Comparison of ENCODE assay signal across 19 cellular contexts in genomic region chr12:77796775-77797174, GRCh38. TPM values are rescaled to one million over a fixed set of nuclear protein-coding genes. Genes with fewer than 3 reads are reported as not detected.
DNase-seq lines count a peak whose midpoint lies in the region; ATAC-seq and TF ChIP-seq lines count a peak whose summit lies in the region.
"Had no signal": no experiment of that assay in that cellular context is flagged by ENCODE, and none has a peak within 500 bp of the region (broad histone marks: within the 10 kb centered on the region; RNA-seq: fewer than 3 reads in every experiment).

No MANE protein-coding gene starts in this region.

- ATAC-seq in SK-N-SH treated with all-trans-retinoic acid at 6 μM for 48 hours: peak; percentile 59
- ATAC-seq: mucosa of descending colon had no signal

- no peak overlapping the region for H2AFZ ChIP-seq in fibroblast of lung (ENCODE audit: low read length)

- no peak overlapping the region for H3K9ac ChIP-seq in fibroblast of lung (ENCODE audit: insufficient read depth, low read length)

- H3K9me3 ChIP-seq in fibroblast of lung (ENCODE audit: control insufficient read depth, insufficient read depth, low read depth, low read length): no peaks in the 10 kb centered on the region
- H3K9me3 ChIP-seq: mucosa of descending colon, tibial artery had no signal

- no peak overlapping the region for H3K27ac ChIP-seq in fibroblast of lung (ENCODE audit: insufficient read depth, low read length)
- H3K27ac ChIP-seq: tibial artery had no signal

- H4K20me1 ChIP-seq in fibroblast of lung (ENCODE audit: control insufficient read depth, extremely low read depth, insufficient read depth, low read length): no peaks in the 10 kb centered on the region

- no peak overlapping the region for H3K4me2 ChIP-seq in fibroblast of lung (ENCODE audit: extremely low read depth, insufficient read depth, low read length)

- no peak for TF ChIP-seq CTCF in fibroblast of lung (conservative IDR thresholded peaks at IDR 0.05 in 1 of 2, IDR thresholded peaks at IDR 0.05 in 1 of 2; ENCODE audit: low read depth in 1 of 2, low read length in 2 of 2)

- H3K27me3 ChIP-seq in fibroblast of lung (ENCODE audit: control insufficient read depth, insufficient read depth, low read length): no peaks in the 10 kb centered on the region
- H3K27me3 ChIP-seq: tibial artery had no signal

- H3K4me3 ChIP-seq in fibroblast of lung (replicated peaks in 1 of 4; ENCODE audit: control extremely low read depth in 1 of 4, insufficient read depth in 1 of 4, low read depth in 3 of 4, low read length in 4 of 4) (no peak overlapping the region), skeletal muscle cell (ENCODE audit: low read depth, low read length) (no peak overlapping the region)
- H3K4me3 ChIP-seq: mucosa of descending colon, tibial artery had no signal

- no peaks in the 10 kb centered on the region for H3K79me2 ChIP-seq in fibroblast of lung (ENCODE audit: control insufficient read depth, insufficient read depth, low read length)

- DNase-seq in GM03348 (ENCODE audit: low spot score): peak; percentile 18
- peak; percentile 70 to 80 for DNase-seq in fibroblast of lung (ENCODE audit: low read depth in 2 of 2)
- DNase-seq in skeletal muscle cell (ENCODE audit: low read depth): peak; percentile 16
- no peak for DNase-seq in ecto neural progenitor cell (ENCODE audit: low spot score)
- no peak for DNase-seq in NCI-H1694 treated with DMSO at 0.1 percent for 48 hours (lab: John Stamatoyannopoulos, UW)
- DNase-seq in stimulated activated CD4-positive, alpha-beta T cell treated with anti-CD3 and anti-CD28 coated beads, Interleukin-12 subunit alpha, Interleukin-12 subunit beta, amount 100 ng/mL, for 4 hours: no peak
- no peak for DNase-seq in NCI-H524 (lab: John Stamatoyannopoulos, UW)
- DNase-seq: activated CD4-positive, alpha-beta T cell treated with anti-CD3 and anti-CD28 coated beads, Interleukin-2, amount 10 ng/mL, durations not matched to agents 24 days and 14 days; activated naive CD4-positive, alpha-beta T cell treated with anti-CD3 and anti-CD28 coated beads, Interleukin-2, amount 50 U/mL, for 16 hours; central memory CD4-positive, alpha-beta T cell; KBM-7; mucosa of descending colon; NCI-H1105 treated with DMSO at 0.1 percent for 48 hours; nucleus accumbens; Right ventricle myocardium superior; tibial artery had no signal

- H3K36me3 ChIP-seq in fibroblast of lung (ENCODE audit: control insufficient read depth, insufficient read depth, low read length): no peaks in the 10 kb centered on the region
- H3K36me3 ChIP-seq: tibial artery had no signal

- no peaks in the 10 kb centered on the region for H3K4me1 ChIP-seq in fibroblast of lung (ENCODE audit: control insufficient read depth, extremely low read depth, insufficient read depth, low read length)
- H3K4me1 ChIP-seq: tibial artery had no signal

TF ChIP-seq in SK-N-SH treated with all-trans-retinoic acid at 6 μM for 48 hours, 23 proteins besides CTCF, POLR2A, EP300 and RAD21:
- TF ChIP-seq ZNF70 (CRISPR knock-in tag; IDR thresholded peaks at IDR 0.05) (no peak), SNAI2 (CRISPR knock-in tag; IDR thresholded peaks at IDR 0.05) (no peak), OSR1 (CRISPR knock-in tag; IDR thresholded peaks at IDR 0.05) (no peak), ARNTL (CRISPR knock-in tag; IDR thresholded peaks at IDR 0.05; ENCODE audit: borderline replicate concordance, low read depth) (no peak), CREB5 (CRISPR knock-in tag; IDR thresholded peaks at IDR 0.05; ENCODE audit: low read depth) (no peak), BACH2 (CRISPR knock-in tag; IDR thresholded peaks at IDR 0.05; ENCODE audit: borderline replicate concordance) (no peak), ZC3H10 (CRISPR knock-in tag; IDR thresholded peaks at IDR 0.05) (no peak), TOX (CRISPR knock-in tag; IDR thresholded peaks at IDR 0.05; ENCODE audit: borderline replicate concordance) (no peak), ZNF565 (CRISPR knock-in tag; conservative IDR thresholded peaks at IDR 0.05; ENCODE audit: low read depth) (no peak), GLIS3 (CRISPR knock-in tag; IDR thresholded peaks at IDR 0.05) (no peak), RARB (CRISPR knock-in tag; IDR thresholded peaks at IDR 0.05) (no peak), ESRRG (CRISPR knock-in tag; IDR thresholded peaks at IDR 0.05) (no peak), ISL1 (CRISPR knock-in tag; IDR thresholded peaks at IDR 0.05) (no peak)
- TF ChIP-seq, protein P1, sequence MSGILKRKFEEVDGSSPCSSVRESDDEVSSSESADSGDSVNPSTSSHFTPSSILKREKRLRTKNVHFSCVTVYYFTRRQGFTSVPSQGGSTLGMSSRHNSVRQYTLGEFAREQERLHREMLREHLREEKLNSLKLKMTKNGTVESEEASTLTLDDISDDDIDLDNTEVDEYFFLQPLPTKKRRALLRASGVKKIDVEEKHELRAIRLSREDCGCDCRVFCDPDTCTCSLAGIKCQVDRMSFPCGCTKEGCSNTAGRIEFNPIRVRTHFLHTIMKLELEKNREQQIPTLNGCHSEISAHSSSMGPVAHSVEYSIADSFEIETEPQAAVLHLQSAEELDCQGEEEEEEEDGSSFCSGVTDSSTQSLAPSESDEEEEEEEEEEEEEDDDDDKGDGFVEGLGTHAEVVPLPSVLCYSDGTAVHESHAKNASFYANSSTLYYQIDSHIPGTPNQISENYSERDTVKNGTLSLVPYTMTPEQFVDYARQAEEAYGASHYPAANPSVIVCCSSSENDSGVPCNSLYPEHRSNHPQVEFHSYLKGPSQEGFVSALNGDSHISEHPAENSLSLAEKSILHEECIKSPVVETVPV (CRISPR knock-in tag; IDR thresholded peaks at IDR 0.05): no peak
- TF ChIP-seq, protein P2, sequence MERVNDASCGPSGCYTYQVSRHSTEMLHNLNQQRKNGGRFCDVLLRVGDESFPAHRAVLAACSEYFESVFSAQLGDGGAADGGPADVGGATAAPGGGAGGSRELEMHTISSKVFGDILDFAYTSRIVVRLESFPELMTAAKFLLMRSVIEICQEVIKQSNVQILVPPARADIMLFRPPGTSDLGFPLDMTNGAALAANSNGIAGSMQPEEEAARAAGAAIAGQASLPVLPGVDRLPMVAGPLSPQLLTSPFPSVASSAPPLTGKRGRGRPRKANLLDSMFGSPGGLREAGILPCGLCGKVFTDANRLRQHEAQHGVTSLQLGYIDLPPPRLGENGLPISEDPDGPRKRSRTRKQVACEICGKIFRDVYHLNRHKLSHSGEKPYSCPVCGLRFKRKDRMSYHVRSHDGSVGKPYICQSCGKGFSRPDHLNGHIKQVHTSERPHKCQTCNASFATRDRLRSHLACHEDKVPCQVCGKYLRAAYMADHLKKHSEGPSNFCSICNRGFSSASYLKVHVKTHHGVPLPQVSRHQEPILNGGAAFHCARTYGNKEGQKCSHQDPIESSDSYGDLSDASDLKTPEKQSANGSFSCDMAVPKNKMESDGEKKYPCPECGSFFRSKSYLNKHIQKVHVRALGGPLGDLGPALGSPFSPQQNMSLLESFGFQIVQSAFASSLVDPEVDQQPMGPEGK (CRISPR knock-in tag; IDR thresholded peaks at IDR 0.05; ENCODE audit: borderline replicate concordance): no peak

RNA-seq across cellular contexts. Expression of gene NAV3, which starts 33.9 kb away (rescaled TPM):
- total RNA-seq in fibroblast of lung: 50.3 and 60.6 TPM in 2 replicates
- 30.8 and 40.9 TPM in 2 replicates for polyA plus RNA-seq in fibroblast of lung
- 14.9 and 15.3 TPM in 2 replicates for polyA plus RNA-seq in fibroblast of lung (2012)
- 192 and 387 TPM in 2 replicates for polyA minus RNA-seq in fibroblast of lung (ENCODE audit: low replicate concordance)
- total RNA-seq: activated CD4-positive, alpha-beta T cell treated with anti-CD3 and anti-CD28 coated beads, Interleukin-2, amount 10 ng/mL, durations not matched to agents 24 days and 14 days; T-helper 2 cell treated with Interferon-gamma antibody and Interleukin-4, amounts not matched to agents 100 ng/mL and 5 ng/mL, for 36 hours had no signal
- polyA plus RNA-seq: CD14-positive monocyte had no signal

Comparison
In these comparisons a context has a peak if more than half of its experiments do, and no peak if none do; other contexts are left out.
1. DNase-seq: peak in GM03348 (single experiment), fibroblast of lung (2 of 2) and skeletal muscle cell (single experiment); none in ecto neural progenitor cell (single experiment), NCI-H1694 treated with DMSO at 0.1 percent for 48 hours (single experiment), stimulated activated CD4-positive, alpha-beta T cell treated with anti-CD3 and anti-CD28 coated beads, Interleukin-12 subunit alpha, Interleukin-12 subunit beta, amount 100 ng/mL, for 4 hours (single experiment) and NCI-H524 (0 of 2).